Comparison of ENCODE assay signal across 9 cellular contexts in genomic region chr6:145015739-145016558, GRCh38.
DNase-seq lines count a peak whose midpoint lies in the region; ATAC-seq, FAIRE-seq and TF ChIP-seq lines count a peak whose summit lies in the region.
"Had no signal": no experiment of that assay in that cellular context is flagged by ENCODE, and none has a peak within 500 bp of the region (broad histone marks: within the 10 kb centered on the region; RNA-seq: fewer than 3 reads in every experiment).

No MANE protein-coding gene starts in this region.

- H3K9me3 ChIP-seq in H1 (ENCODE audit: insufficient read depth in 2 of 2, low read depth in 1 of 2, low read length in 1 of 2) (no peaks in the 10 kb centered on the region), smooth muscle cell (replicated peaks; ENCODE audit: low read depth) (no peaks in the 10 kb centered on the region), thyroid gland (no peaks in the 10 kb centered on the region)

- H2BK20ac ChIP-seq in H1 (ENCODE audit: low read length): no peak overlapping the region

- no peak for TF ChIP-seq POLR2A in H1 (IDR thresholded peaks at IDR 0.05; ENCODE audit: control extremely low read depth in 1 of 2, low read depth in 2 of 2, low read length in 2 of 2)
- no peak for TF ChIP-seq POLR2A in thyroid gland (IDR thresholded peaks at IDR 0.05)

- H3K14ac ChIP-seq in H1 (ENCODE audit: insufficient read length): no peak overlapping the region

- ATAC-seq in HG02759 (IDR thresholded peaks at IDR 0.05; ENCODE audit: unreplicated experiment): peak; percentile 99

- H3K4me3 ChIP-seq in H1 (ENCODE audit: extremely low read depth in 1 of 4, insufficient read depth in 2 of 4, low read depth in 3 of 4, low read length in 4 of 4) (no peak overlapping the region), smooth muscle cell (no peak overlapping the region), thyroid gland (replicated peaks in 1 of 3) (no peak overlapping the region)

- H4K8ac ChIP-seq in H1 (ENCODE audit: extremely low read depth, insufficient read depth, low read length): no peak overlapping the region

- H3K36me3 ChIP-seq in H1 (ENCODE audit: control insufficient read depth in 2 of 4, insufficient read depth in 4 of 4, low read length in 3 of 4) (no peaks in the 10 kb centered on the region), smooth muscle cell (ENCODE audit: low read depth) (no peaks in the 10 kb centered on the region), thyroid gland (no peaks in the 10 kb centered on the region)

- no peak overlapping the region for H2BK5ac ChIP-seq in H1 (ENCODE audit: low read depth, low read length)

- H3K4me2 ChIP-seq in H1 (ENCODE audit: insufficient read depth in 1 of 2, low read depth in 2 of 2, low read length in 2 of 2): no peak overlapping the region
- H3K4me2 ChIP-seq in smooth muscle cell: peak overlapping the region; percentile 6

- no peak for TF ChIP-seq RAD21 in H1 (IDR thresholded peaks at IDR 0.05 in 1 of 2, conservative IDR thresholded peaks at IDR 0.05 in 1 of 2; ENCODE audit: low read depth in 2 of 2, low read length in 2 of 2)

- FAIRE-seq in H1 (lab: Jason Lieb, UNC): no peak

- no peak overlapping the region for H2BK15ac ChIP-seq in H1 (ENCODE audit: low read length)

- H3K23ac ChIP-seq in H1 (ENCODE audit: insufficient read length): no peak overlapping the region

- H3K4ac ChIP-seq in H1 (replicated peaks; ENCODE audit: insufficient read length, low read depth, low read length): no peak overlapping the region

- H3K9ac ChIP-seq in H1 (replicated peaks in 1 of 4; ENCODE audit: extremely low read depth in 1 of 4, low read depth in 3 of 4, low read length in 3 of 4) (no peak overlapping the region), smooth muscle cell (ENCODE audit: low read depth) (peak overlapping the region; percentile 2)

- H4K91ac ChIP-seq in H1 (replicated peaks; ENCODE audit: insufficient read length, low read length): no peak overlapping the region

- no peak overlapping the region for H2BK12ac ChIP-seq in H1 (ENCODE audit: low read depth, low read length)

- 97% methylated on average over 2 of the region's 2 CpGs; no CpG with 5 or more reads in 1 of the 2 experiments for WGBS in H1 (ENCODE audit: extremely low coverage in 1 of 2, insufficient coverage in 1 of 2, insufficient read length in 1 of 2, insufficient replicate concordance in 2 of 2, low coverage in 1 of 2, low lambda C conversion rate in 2 of 2, missing lambda C conversion rate in 1 of 2), 2 experiments
- WGBS in smooth muscle cell (ENCODE audit: low lambda C conversion rate): 66% methylated on average over 2 of the region's 2 CpGs
- 92 to 96% methylated on average over 2 of the region's 2 CpGs for WGBS in thyroid gland, 2 donors

- POLR2A ChIA-PET in H1 (lab: Charles Lee; ENCODE audit: partially characterized antibody): no interaction called here

- H3K79me1 ChIP-seq in H1 (ENCODE audit: low read depth, low read length): no peaks in the 10 kb centered on the region

- H3F3A ChIP-seq in smooth muscle cell (ENCODE audit: low read depth): peaks cover 16% of the 10 kb centered on the region

- H3K79me2 ChIP-seq in H1 (ENCODE audit: control insufficient read depth in 1 of 2, insufficient read depth in 2 of 2, low read length in 2 of 2) (no peaks in the 10 kb centered on the region), smooth muscle cell (ENCODE audit: low read depth) (no peaks in the 10 kb centered on the region)

- H2AFZ ChIP-seq in H1 (ENCODE audit: low read length): peak overlapping the region; percentile 85; the same call in 1 of the 2 replicates
- no peak overlapping the region for H2AFZ ChIP-seq in smooth muscle cell (ENCODE audit: low read depth)

- H3K23me2 ChIP-seq in H1 (ENCODE audit: low read depth, low read length): no peaks in the 10 kb centered on the region

- CTCF ChIA-PET in H1 (lab: Charles Lee; ENCODE audit: partially characterized antibody): no interaction called here

- intact Hi-C loops in thyroid gland (cut with DNase I): no loop called here

- no peak overlapping the region for H4K5ac ChIP-seq in H1 (ENCODE audit: insufficient read length, low read depth, low read length)

- peaks cover 0 to 5% (median 0%) of the 10 kb centered on the region in 4 experiments; a peak in 1 of 7 replicates for H3K4me1 ChIP-seq in H1 (replicated peaks in 1 of 4; ENCODE audit: control insufficient read depth in 3 of 4, insufficient read depth in 4 of 4, low read length in 3 of 4)
- peaks cover 5% of the 10 kb centered on the region for H3K4me1 ChIP-seq in smooth muscle cell (ENCODE audit: low read depth)
- H3K4me1 ChIP-seq in thyroid gland: no peaks in the 10 kb centered on the region

- H4K20me1 ChIP-seq in H1 (replicated peaks in 1 of 2; ENCODE audit: control insufficient read depth in 1 of 2, insufficient read depth in 2 of 2, low read length in 2 of 2) (no peaks in the 10 kb centered on the region), smooth muscle cell (ENCODE audit: low read depth) (no peaks in the 10 kb centered on the region)

- no peak overlapping the region for H3K18ac ChIP-seq in H1 (ENCODE audit: extremely low read depth, low read length)

- no peak for TF ChIP-seq CTCF in H1 (IDR thresholded peaks at IDR 0.05; ENCODE audit: control extremely low read depth in 1 of 3, insufficient read depth in 1 of 3, low read depth in 1 of 3, low read length in 3 of 3)
- no peak for TF ChIP-seq CTCF in smooth muscle cell (IDR thresholded peaks at IDR 0.05; ENCODE audit: borderline replicate concordance, insufficient read depth, poor library complexity, severe bottlenecking)
- no peak for TF ChIP-seq CTCF in thyroid gland (IDR thresholded peaks at IDR 0.05)

- no peak overlapping the region for H2BK120ac ChIP-seq in H1 (replicated peaks; ENCODE audit: low read depth, low read length)

- H2AK5ac ChIP-seq in H1 (ENCODE audit: low read depth, low read length): no peak overlapping the region

- no peak overlapping the region for H3K27ac ChIP-seq in H1 (ENCODE audit: low read depth, low read length)
- H3K27ac ChIP-seq in smooth muscle cell (ENCODE audit: low read depth): peak overlapping the region; percentile 84
- no peak overlapping the region for H3K27ac ChIP-seq in thyroid gland

- TF ChIP-seq EP300 in H1 (IDR thresholded peaks at IDR 0.05; ENCODE audit: borderline replicate concordance in 1 of 2, low read depth in 2 of 2, low read length in 2 of 2): no peak

- H3K27me3 ChIP-seq in H1 (replicated peaks in 1 of 4; ENCODE audit: control insufficient read depth in 3 of 4, extremely low read depth in 1 of 4, insufficient read depth in 3 of 4, low read length in 3 of 4): no peaks in the 10 kb centered on the region
- H3K27me3 ChIP-seq in smooth muscle cell (ENCODE audit: low read depth): no peaks in the 10 kb centered on the region
- no peaks in the 10 kb centered on the region for H3K27me3 ChIP-seq in thyroid gland

- peak; percentile 52 for DNase-seq in activated CD8-positive, alpha-beta memory T cell treated with anti-CD3 and anti-CD28 coated beads, Interleukin-2, amount 50 U/mL, for 48 hours
- no peak for DNase-seq in activated CD8-positive, alpha-beta memory T cell treated with anti-CD3 and anti-CD28 coated beads, Interleukin-2, amount 50 U/mL, for 4 hours
- DNase-seq in NOMO-1 treated with dmso at 0.1 percent for 144 hours (lab: John Stamatoyannopoulos, UW; ENCODE audit: unreplicated experiment) (peak; percentile 65), H1 (ENCODE audit: low read depth in 1 of 2, low spot score in 2 of 2) (no peak), smooth muscle cell (lab: John Stamatoyannopoulos, UW; ENCODE audit: unreplicated experiment) (no peak), thyroid gland (no peak), NCI-H2081 (lab: John Stamatoyannopoulos, UW) (no peak)
- DNase-seq: DND-41 had no signal

- H3K56ac ChIP-seq in H1 (replicated peaks; ENCODE audit: insufficient read length, low read depth, low read length): no peak overlapping the region

TF ChIP-seq in H1, 55 proteins besides CTCF, POLR2A, EP300 and RAD21:
- TF ChIP-seq TAF7 (optimal IDR thresholded peaks at IDR 0.05; ENCODE audit: borderline replicate concordance, low read depth, low read length) (no peak), SIRT6 (IDR thresholded peaks at IDR 0.05; ENCODE audit: low read length) (no peak), BACH1 (IDR thresholded peaks at IDR 0.05; ENCODE audit: low read length) (peak; percentile 74), MAFK (IDR thresholded peaks at IDR 0.05; ENCODE audit: low read depth, low read length) (peak; percentile 27; the same call in 1 of the 2 replicates)

Comparison
In these comparisons a context has a peak if more than half of its experiments do, and no peak if none do; other contexts are left out.
1. DNase-seq: peak in activated CD8-positive, alpha-beta memory T cell treated with anti-CD3 and anti-CD28 coated beads, Interleukin-2, amount 50 U/mL, for 48 hours (single experiment) and NOMO-1 treated with dmso at 0.1 percent for 144 hours (single experiment); none in activated CD8-positive, alpha-beta memory T cell treated with anti-CD3 and anti-CD28 coated beads, Interleukin-2, amount 50 U/mL, for 4 hours (single experiment), H1 (0 of 2), smooth muscle cell (single experiment), thyroid gland (0 of 2) and NCI-H2081 (0 of 2).